19 cellular contexts compared by ENCODE assay signal in the genomic region with DNA sequence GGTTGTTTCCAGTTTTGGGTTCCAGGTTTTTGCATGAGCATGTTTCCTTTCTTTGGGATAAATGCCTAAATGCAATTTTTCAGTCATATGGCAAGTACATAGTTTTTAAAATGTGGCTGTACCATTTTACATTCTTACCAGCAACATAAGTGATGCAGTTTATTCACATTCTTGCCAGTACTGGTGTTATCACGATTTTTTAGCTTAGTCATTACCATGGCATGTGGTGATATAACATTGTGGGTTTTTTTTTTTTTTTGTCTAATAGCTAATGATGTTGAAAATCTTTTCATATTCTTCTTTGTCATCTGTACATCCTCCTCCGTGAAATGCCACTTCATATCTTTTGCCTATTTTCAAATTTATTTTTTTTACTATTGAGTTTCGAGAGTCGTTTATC. TPM values are rescaled to one million over a fixed set of nuclear protein-coding genes. Genes with fewer than 3 reads are reported as not detected.
DNase-seq lines count a peak whose midpoint lies in the region; ATAC-seq and TF ChIP-seq lines count a peak whose summit lies in the region.
"Had no signal": no experiment of that assay in that cellular context is flagged by ENCODE, and none has a peak within 500 bp of the region (broad histone marks: within the 10 kb centered on the region; RNA-seq: fewer than 3 reads in every experiment).

No MANE protein-coding gene starts in this region.

- CTCF ChIA-PET in AG04449 (lab: Yijun Ruan, JAX), result no interaction called here

- in situ Hi-C loops in astrocyte of the cerebellum (cut with HindIII; ENCODE audit: low sequenced_read_pairs), result no loop called here

- no peak overlapping the region for H3K4me3 ChIP-seq in AG04449 (ENCODE audit: low read depth, low read length)
- H3K4me3 ChIP-seq in astrocyte of the cerebellum (ENCODE audit: low read depth, low read length), result no peak overlapping the region
- H3K4me3 ChIP-seq: A549, cardiac muscle cell, pancreas, spleen had no signal

- DNase-seq in AG04449 (ENCODE audit: low read depth, low spot score) (peak; percentile 17), HT1080 (ENCODE audit: low read depth) (peak; percentile 54), astrocyte of the cerebellum (ENCODE audit: low read depth) (peak; percentile 23), hepatic stellate cell (ENCODE audit: low spot score) (peak; percentile 45), occipital lobe (lab: John Stamatoyannopoulos, UW) (no peak)
- no peak for DNase-seq in activated CD4-positive, alpha-beta T cell treated with anti-CD3 and anti-CD28 coated beads, Interleukin-2, amount 50 U/mL, for 1 hour
- DNase-seq in stimulated activated CD4-positive, alpha-beta T cell treated with anti-CD3 and anti-CD28 coated beads, Interleukin-2, amount 100 ng/mL, for 24 hours, result no peak
- DNase-seq: activated naive CD4-positive, alpha-beta T cell treated with anti-CD3 and anti-CD28 coated beads, Interleukin-2, amount 10 ng/mL, durations not matched to agents 7 days and 5 days; effector CD4-positive, alpha-beta T cell; left ventricle myocardium superior; NCI-H1694; NCI-H446; pancreas; spleen; stimulated activated naive B cell treated with anti-CD40 and anti-IgM and Interleukin-4, amounts not matched to agents 10 μg/mL and 1 μg/mL and 100 μg/mL, for 72 hours had no signal

- ATAC-seq in GM18517 (IDR thresholded peaks at IDR 0.05; ENCODE audit: unreplicated experiment), result no peak
- ATAC-seq: A549; left ventricle myocardium superior; pancreas; stimulated activated naive B cell treated with anti-CD40 and anti-IgM and Interleukin-4, amounts not matched to agents 10 μg/mL and 1 μg/mL and 100 μg/mL, for 72 hours had no signal

- TF ChIP-seq CTCF in AG04449 (IDR thresholded peaks at IDR 0.05; ENCODE audit: insufficient read depth, low read length, missing control alignments), result no peak
- TF ChIP-seq CTCF in astrocyte of the cerebellum (IDR thresholded peaks at IDR 0.05; ENCODE audit: low read depth, low read length, missing control alignments), result no peak

- POLR2A ChIA-PET in AG04449 (lab: Yijun Ruan, JAX), result no interaction called here

RNA-seq across cellular contexts. Expression of gene TDRD6, which starts 2.9 kb away (rescaled TPM):
- not detected in 2 replicates for total RNA-seq in HT1080 (2014; rRNA removed; shearing (Covaris generic))
- polyA plus RNA-seq in HT1080 (2015; cell fraction: cytosol; rRNA removed), result not detected in 2 replicates
- polyA plus RNA-seq in HT1080 (2015; cell fraction: nucleus; rRNA removed), result 0.05 and 0.06 TPM in 2 replicates
- total RNA-seq in occipital lobe, result 1.2 TPM
- total RNA-seq: G401 had no signal

RNA-seq across cellular contexts. Expression of gene SLC25A27, which starts 32.0 kb away (rescaled TPM):
- total RNA-seq in HT1080 (2014; rRNA removed; shearing (Covaris generic)), result 0.90 and 2.7 TPM in 2 replicates
- 0.99 and 1.3 TPM in 2 replicates for polyA plus RNA-seq in HT1080 (2015; cell fraction: cytosol; rRNA removed)
- polyA plus RNA-seq in HT1080 (2015; cell fraction: nucleus; rRNA removed), result 47.5 and 78.4 TPM in 2 replicates
- 30.7 TPM for total RNA-seq in occipital lobe
- total RNA-seq: G401 had no signal

RNA-seq across cellular contexts. Expression of gene CYP39A1, which starts 32.2 kb away (rescaled TPM):
- total RNA-seq in HT1080 (2014; rRNA removed; shearing (Covaris generic)), result 0.03 TPM in 2 replicates
- polyA plus RNA-seq in HT1080 (2015; cell fraction: cytosol; rRNA removed), result 0.07 and 0.13 TPM in 2 replicates
- 0.10 TPM in 1 of 2 replicates, not detected in the other for polyA plus RNA-seq in HT1080 (2015; cell fraction: nucleus; rRNA removed)
- 2.3 TPM for total RNA-seq in occipital lobe
- total RNA-seq: G401 had no signal

RNA-seq across cellular contexts. Expression of gene PLA2G7, which starts 50.4 kb away (rescaled TPM):
- not detected in 2 replicates for total RNA-seq in HT1080 (2014; rRNA removed; shearing (Covaris generic))
- not detected in 2 replicates for polyA plus RNA-seq in HT1080 (2015; cell fraction: cytosol; rRNA removed)
- not detected in 2 replicates for polyA plus RNA-seq in HT1080 (2015; cell fraction: nucleus; rRNA removed)
- total RNA-seq in occipital lobe, result 4.1 TPM
- total RNA-seq: cardiac muscle cell, G401 had no signal
- polyA plus RNA-seq: cardiac muscle cell had no signal

Comparison
In these comparisons a context has a peak if more than half of its experiments do, and no peak if none do; other contexts are left out.
1. DNase-seq: peak in AG04449 (single experiment), HT1080 (single experiment), astrocyte of the cerebellum (single experiment) and hepatic stellate cell (single experiment); none in activated CD4-positive, alpha-beta T cell treated with anti-CD3 and anti-CD28 coated beads, Interleukin-2, amount 50 U/mL, for 1 hour (single experiment), stimulated activated CD4-positive, alpha-beta T cell treated with anti-CD3 and anti-CD28 coated beads, Interleukin-2, amount 100 ng/mL, for 24 hours (0 of 2) and occipital lobe (single experiment).